27 cellular contexts compared by ENCODE assay signal in the genomic region with DNA sequence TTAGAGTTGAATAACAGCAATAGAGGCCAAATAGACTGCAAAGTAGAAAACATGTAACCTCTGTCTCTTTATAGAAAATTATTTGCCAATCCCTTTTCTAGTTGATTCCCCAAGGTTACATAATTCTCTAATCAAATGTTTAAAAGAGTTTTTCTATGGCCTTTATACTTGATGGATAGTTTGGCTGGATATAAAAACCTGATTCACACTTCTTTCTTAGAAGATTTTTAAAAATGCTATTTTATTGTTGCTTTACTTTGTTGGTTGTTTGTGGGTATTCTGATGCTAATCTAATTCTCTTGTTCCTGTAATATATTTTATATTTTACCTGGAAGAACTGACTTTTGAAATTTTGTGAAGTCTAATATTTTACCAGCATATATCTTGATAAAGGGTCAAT.
"Had no signal": no experiment of that assay in that cellular context is flagged by ENCODE, and none has a peak within 500 bp of the region (broad histone marks: within the 10 kb centered on the region; RNA-seq: fewer than 3 reads in every experiment).

No MANE protein-coding gene starts in this region.

- H3K4me1 ChIP-seq: colonic mucosa, esophagus muscularis mucosa, esophagus squamous epithelium, foreskin keratinocyte, gastrocnemius medialis, gastroesophageal sphincter, heart left ventricle, heart right ventricle had no signal

- H3K79me2 ChIP-seq: hepatocyte had no signal

- ATAC-seq: effector memory CD8-positive, alpha-beta T cell; esophagus mucosa; foreskin keratinocyte; gastrocnemius medialis; gastroesophageal sphincter; heart left ventricle; heart right ventricle had no signal

- H3K4me2 ChIP-seq: hepatocyte had no signal

- H3K4me3 ChIP-seq: colonic mucosa, coronary artery, dorsolateral prefrontal cortex, esophagus muscularis mucosa, esophagus squamous epithelium, gastrocnemius medialis, gastroesophageal sphincter, heart left ventricle, heart right ventricle, hepatocyte had no signal

- DNase-seq: colonic mucosa; cortex of kidney; dermis blood vessel endothelial cell; dorsolateral prefrontal cortex; effector CD4-positive, alpha-beta T cell; effector CD8-positive, alpha-beta T cell; effector memory CD4-positive, alpha-beta T cell; effector memory CD8-positive, alpha-beta T cell; endodermal cell; erythroblast; esophagus squamous epithelium; foreskin fibroblast; foreskin keratinocyte; foreskin melanocyte; gastrocnemius medialis; glutamatergic neuron; head of caudate nucleus; heart left ventricle; heart right ventricle had no signal

- FAIRE-seq: endometrium, endothelial cell of umbilical vein had no signal

- H3K9me3 ChIP-seq: colonic mucosa had no signal

- H3K27ac ChIP-seq: colonic mucosa, coronary artery, dorsolateral prefrontal cortex, epithelial cell of prostate, esophagus muscularis mucosa, esophagus squamous epithelium, foreskin keratinocyte, gastrocnemius medialis, gastroesophageal sphincter, heart left ventricle, heart right ventricle, hepatocyte had no signal

- H3K36me3 ChIP-seq: colonic mucosa, esophagus muscularis mucosa, esophagus squamous epithelium, gastrocnemius medialis, gastroesophageal sphincter, heart left ventricle, heart right ventricle had no signal

- H2AFZ ChIP-seq: hepatocyte had no signal

- H3K27me3 ChIP-seq: colonic mucosa, dorsolateral prefrontal cortex, esophagus muscularis mucosa, esophagus squamous epithelium, foreskin keratinocyte, gastrocnemius medialis, gastroesophageal sphincter, heart left ventricle, heart right ventricle, hepatocyte had no signal
